In genomic region chrX:7088968-7089615, GRCh38 we compare ENCODE assay signal across 7 cellular contexts. TPM values are rescaled to one million over a fixed set of nuclear protein-coding genes. Genes with fewer than 3 reads are reported as not detected.
DNase-seq lines count a peak whose midpoint lies in the region; ATAC-seq and TF ChIP-seq lines count a peak whose summit lies in the region.

No MANE protein-coding gene starts in this region.

- no peak overlapping the region for H3K27ac ChIP-seq in right lobe of liver

- peaks cover 32% of the 10 kb centered on the region for H3K4me1 Mint-ChIP-seq in activated CD4-positive, alpha-beta T cell treated with anti-CD3 and anti-CD28 coated beads, Interleukin-2, amount 10 ng/mL, durations not matched to agents 24 days and 14 days
- peaks cover 9% of the 10 kb centered on the region for H3K4me1 Mint-ChIP-seq in glutamatergic neuron (ENCODE audit: low read depth, unreplicated experiment)

- no peaks in the 10 kb centered on the region for H3K9me3 ChIP-seq in right lobe of liver

- intact Hi-C loops in activated CD4-positive, alpha-beta T cell treated with anti-CD3 and anti-CD28 coated beads, Interleukin-2, amount 10 ng/mL, durations not matched to agents 24 days and 14 days (cut with micrococcal nuclease): no loop called here
- intact Hi-C loops in right lobe of liver (cut with DNase I): no loop called here

- DNase-seq in activated CD4-positive, alpha-beta T cell treated with anti-CD3 and anti-CD28 coated beads, Interleukin-2, amount 10 ng/mL, durations not matched to agents 24 days and 14 days: peak; percentile 71
- DNase-seq in right lobe of liver (peak in 2 of 3 donors; percentile 47 to 61), SIG-M5 (lab: John Stamatoyannopoulos, UW) (no peak), globus pallidus (ENCODE audit: low spot score) (no peak), glutamatergic neuron (no peak)

- ATAC-seq in GM18867 (IDR thresholded peaks at IDR 0.05; ENCODE audit: unreplicated experiment) (peak; percentile 38), HG02870 (IDR thresholded peaks at IDR 0.05; ENCODE audit: unreplicated experiment) (peak; percentile 35), right lobe of liver (peak; percentile 53 to 74 (median 64))

- 56% methylated on average over 6 of the region's 8 CpGs for WGBS in right lobe of liver (ENCODE audit: insufficient coverage, low coverage, low lambda C conversion rate, missing lambda C conversion rate)

- no peaks in the 10 kb centered on the region for H3K9me3 Mint-ChIP-seq in activated CD4-positive, alpha-beta T cell treated with anti-CD3 and anti-CD28 coated beads, Interleukin-2, amount 10 ng/mL, durations not matched to agents 24 days and 14 days
- no peaks in the 10 kb centered on the region for H3K9me3 Mint-ChIP-seq in glutamatergic neuron (ENCODE audit: unreplicated experiment)

- no peak overlapping the region for H3K4me3 Mint-ChIP-seq in activated CD4-positive, alpha-beta T cell treated with anti-CD3 and anti-CD28 coated beads, Interleukin-2, amount 10 ng/mL, durations not matched to agents 24 days and 14 days
- H3K4me3 Mint-ChIP-seq in glutamatergic neuron (ENCODE audit: unreplicated experiment): no peak overlapping the region

- peak overlapping the region; percentile 15 for H3K27ac Mint-ChIP-seq in activated CD4-positive, alpha-beta T cell treated with anti-CD3 and anti-CD28 coated beads, Interleukin-2, amount 10 ng/mL, durations not matched to agents 24 days and 14 days
- no peak overlapping the region for H3K27ac Mint-ChIP-seq in glutamatergic neuron (ENCODE audit: unreplicated experiment)

- peaks cover 0 to 30% (median 8%) of the 10 kb centered on the region in 4 donors for H3K4me1 ChIP-seq in right lobe of liver

- H3K27me3 Mint-ChIP-seq in activated CD4-positive, alpha-beta T cell treated with anti-CD3 and anti-CD28 coated beads, Interleukin-2, amount 10 ng/mL, durations not matched to agents 24 days and 14 days: peaks cover 3% of the 10 kb centered on the region
- no peaks in the 10 kb centered on the region for H3K27me3 Mint-ChIP-seq in glutamatergic neuron (ENCODE audit: unreplicated experiment)

- TF ChIP-seq CTCF in right lobe of liver (IDR thresholded peaks at IDR 0.05) (peak; percentile 31 to 53 (median 44)), glutamatergic neuron (IDR thresholded peaks at IDR 0.05; ENCODE audit: partially characterized antibody, unreplicated experiment) (no peak)

- H3K27me3 ChIP-seq in right lobe of liver: no peaks in the 10 kb centered on the region

- TF ChIP-seq POLR2A in right lobe of liver (IDR thresholded peaks at IDR 0.05): no peak

- no peak overlapping the region for H3K4me3 ChIP-seq in right lobe of liver

- H3K36me3 ChIP-seq in right lobe of liver: no peaks in the 10 kb centered on the region

- peaks cover 5% of the 10 kb centered on the region for H3K36me3 Mint-ChIP-seq in activated CD4-positive, alpha-beta T cell treated with anti-CD3 and anti-CD28 coated beads, Interleukin-2, amount 10 ng/mL, durations not matched to agents 24 days and 14 days (ENCODE audit: low read depth)
- H3K36me3 Mint-ChIP-seq in glutamatergic neuron (ENCODE audit: unreplicated experiment): no peaks in the 10 kb centered on the region

RNA-seq across cellular contexts. Expression of gene STS, which starts 58.4 kb away (rescaled TPM):
- total RNA-seq in activated CD4-positive, alpha-beta T cell treated with anti-CD3 and anti-CD28 coated beads, Interleukin-2, amount 10 ng/mL, durations not matched to agents 24 days and 14 days: 0.86 and 1.0 TPM in 2 replicates
- 10 to 100 TPM in 4 of 6 experiments, 1 to 10 TPM in 2; 4.7 to 12.8 (median 10.7) TPM for total RNA-seq in right lobe of liver
- 7.2 TPM for total RNA-seq in glutamatergic neuron (ENCODE audit: unreplicated experiment)

RNA-seq across cellular contexts. Expression of gene PUDP, which starts 58.9 kb away (rescaled TPM):
- total RNA-seq in activated CD4-positive, alpha-beta T cell treated with anti-CD3 and anti-CD28 coated beads, Interleukin-2, amount 10 ng/mL, durations not matched to agents 24 days and 14 days: 17.4 and 19.5 TPM in 2 replicates
- total RNA-seq in right lobe of liver: 10 to 100 TPM in 4 of 6 experiments, 1 to 10 TPM in 2; 8.8 to 18.4 (median 11.8) TPM
- 22.7 TPM for total RNA-seq in glutamatergic neuron (ENCODE audit: unreplicated experiment)

Comparison
In these comparisons a context has a peak if more than half of its experiments do, and no peak if none do; other contexts are left out.
1. DNase-seq: peak in activated CD4-positive, alpha-beta T cell treated with anti-CD3 and anti-CD28 coated beads, Interleukin-2, amount 10 ng/mL, durations not matched to agents 24 days and 14 days (single experiment) and right lobe of liver (2 of 3); none in SIG-M5 (single experiment), globus pallidus (single experiment) and glutamatergic neuron (single experiment).
2. Peak in every context shown above with its lines, with median percentiles within 50 percentile points of each other: ATAC-seq.